In genomic region chr9:3954950-3955670, GRCh38 we compare ENCODE assay signal across 15 cellular contexts.
DNase-seq lines count a peak whose midpoint lies in the region; ATAC-seq, FAIRE-seq and TF ChIP-seq lines count a peak whose summit lies in the region.
"Had no signal": no experiment of that assay in that cellular context is flagged by ENCODE, and none has a peak within 500 bp of the region (broad histone marks: within the 10 kb centered on the region; RNA-seq: fewer than 3 reads in every experiment).

No MANE protein-coding gene starts in this region.

- peak overlapping the region; percentile 34 for H3K27ac ChIP-seq in astrocyte (ENCODE audit: low read depth, low read length)

- H3K9me3 ChIP-seq in astrocyte (ENCODE audit: insufficient read depth, low read depth, low read length), result no peaks in the 10 kb centered on the region

- peak; percentile 12 for DNase-seq in stimulated activated CD4-positive, alpha-beta T cell treated with anti-CD3 and anti-CD28 coated beads, Interleukin-1b, Interleukin-23, amount 100 ng/mL, for 48 hours
- DNase-seq in stimulated activated CD4-positive, alpha-beta T cell treated with anti-CD3 and anti-CD28 coated beads, Interleukin-12 subunit alpha, Interleukin-12 subunit beta, amount 100 ng/mL, for 4 hours, result no peak
- DNase-seq in astrocyte (ENCODE audit: low read depth) (no peak), iris pigment epithelial cell (ENCODE audit: low read depth) (peak; percentile 90), NCI-H187 treated with DMSO at 0.1 percent for 48 hours (lab: John Stamatoyannopoulos, UW) (no peak), DMS153 (lab: John Stamatoyannopoulos, UW) (no peak), frontal cortex (ENCODE audit: low spot score in 2 of 2) (no peak)
- DNase-seq: activated B cell treated with CpG ODN at 0.5 μM for 24 hours; naive thymus-derived CD4-positive, alpha-beta T cell; NCI-H1417; NCI-H526; SHP77 had no signal

- H3K4me3 ChIP-seq in astrocyte (ENCODE audit: insufficient read depth, low read depth, low read length), result no peak overlapping the region
- H3K4me3 ChIP-seq: BLaER1 treated with 17β-estradiol and CSF1 and Interleukin-3, amounts not matched to agents 10 nM and 100 nM had no signal

- no peaks in the 10 kb centered on the region for H3K27me3 Mint-ChIP-seq in astrocyte (ENCODE audit: low read depth, unreplicated experiment)
- H3K27me3 Mint-ChIP-seq: activated B cell treated with CpG ODN at 0.5 μM for 24 hours had no signal

- H3K36me3 Mint-ChIP-seq in astrocyte (ENCODE audit: low read depth, unreplicated experiment), result peaks cover 8% of the 10 kb centered on the region
- H3K36me3 Mint-ChIP-seq: naive thymus-derived CD4-positive, alpha-beta T cell had no signal

- H3K27ac Mint-ChIP-seq in astrocyte (ENCODE audit: unreplicated experiment), result peak overlapping the region; percentile 29
- H3K27ac Mint-ChIP-seq: activated B cell treated with CpG ODN at 0.5 μM for 24 hours; naive thymus-derived CD4-positive, alpha-beta T cell had no signal

- peaks cover 26% of the 10 kb centered on the region for H3K4me1 Mint-ChIP-seq in astrocyte (ENCODE audit: low read depth, unreplicated experiment)
- H3K4me1 Mint-ChIP-seq: activated B cell treated with CpG ODN at 0.5 μM for 24 hours; naive thymus-derived CD4-positive, alpha-beta T cell had no signal

- H3K36me3 ChIP-seq in astrocyte (ENCODE audit: insufficient read depth, low read length), result no peaks in the 10 kb centered on the region
- H3K36me3 ChIP-seq: BLaER1 treated with 17β-estradiol and CSF1 and Interleukin-3, amounts not matched to agents 10 nM and 100 nM had no signal

- H3K79me2 ChIP-seq in astrocyte (ENCODE audit: insufficient read depth, low read length), result peaks cover 38% of the 10 kb centered on the region

- no peaks in the 10 kb centered on the region for H4K20me1 ChIP-seq in astrocyte (ENCODE audit: insufficient read depth, low read length)
- H4K20me1 ChIP-seq: BLaER1 treated with 17β-estradiol and CSF1 and Interleukin-3, amounts not matched to agents 10 nM and 100 nM had no signal

- no peaks in the 10 kb centered on the region for H3K9me3 Mint-ChIP-seq in astrocyte (ENCODE audit: unreplicated experiment)
- H3K9me3 Mint-ChIP-seq: activated B cell treated with CpG ODN at 0.5 μM for 24 hours had no signal

- peaks cover 25% of the 10 kb centered on the region for H3K4me1 ChIP-seq in astrocyte (ENCODE audit: insufficient read depth, low read length)

- H3K27me3 ChIP-seq in astrocyte (ENCODE audit: insufficient read depth, low read length), result no peaks in the 10 kb centered on the region
- H3K27me3 ChIP-seq: BLaER1 treated with 17β-estradiol and CSF1 and Interleukin-3, amounts not matched to agents 10 nM and 100 nM had no signal

- H3K4me3 Mint-ChIP-seq in astrocyte (ENCODE audit: unreplicated experiment), result no peak overlapping the region
- H3K4me3 Mint-ChIP-seq: activated B cell treated with CpG ODN at 0.5 μM for 24 hours; naive thymus-derived CD4-positive, alpha-beta T cell had no signal

- no peak for ATAC-seq in HG03139 (IDR thresholded peaks at IDR 0.05; ENCODE audit: unreplicated experiment)
- ATAC-seq: naive thymus-derived CD4-positive, alpha-beta T cell had no signal

- peak overlapping the region; percentile 44 for H3K4me2 ChIP-seq in astrocyte (ENCODE audit: low read length)

- no peak for TF ChIP-seq CTCF in astrocyte (IDR thresholded peaks at IDR 0.05; ENCODE audit: insufficient read depth, low read depth, low read length)

- no peak overlapping the region for H3K9ac ChIP-seq in astrocyte (ENCODE audit: low read length)
- H3K9ac ChIP-seq: BLaER1 treated with 17β-estradiol and CSF1 and Interleukin-3, amounts not matched to agents 10 nM and 100 nM had no signal

- FAIRE-seq in astrocyte (lab: Jason Lieb, UNC) (no peak), frontal cortex (lab: Jason Lieb, UNC) (no peak)
- FAIRE-seq: colon had no signal

- H2AFZ ChIP-seq in astrocyte (ENCODE audit: low read depth, low read length), result peak overlapping the region; percentile 28

Comparison
In these comparisons a context has a peak if more than half of its experiments do, and no peak if none do; other contexts are left out.
1. DNase-seq: peak in stimulated activated CD4-positive, alpha-beta T cell treated with anti-CD3 and anti-CD28 coated beads, Interleukin-1b, Interleukin-23, amount 100 ng/mL, for 48 hours (single experiment) and iris pigment epithelial cell (single experiment); none in stimulated activated CD4-positive, alpha-beta T cell treated with anti-CD3 and anti-CD28 coated beads, Interleukin-12 subunit alpha, Interleukin-12 subunit beta, amount 100 ng/mL, for 4 hours (single experiment), astrocyte (single experiment), NCI-H187 treated with DMSO at 0.1 percent for 48 hours (single experiment), DMS153 (single experiment) and frontal cortex (0 of 2).